Comparison of ENCODE assay signal across 18 cellular contexts in the genomic region with DNA sequence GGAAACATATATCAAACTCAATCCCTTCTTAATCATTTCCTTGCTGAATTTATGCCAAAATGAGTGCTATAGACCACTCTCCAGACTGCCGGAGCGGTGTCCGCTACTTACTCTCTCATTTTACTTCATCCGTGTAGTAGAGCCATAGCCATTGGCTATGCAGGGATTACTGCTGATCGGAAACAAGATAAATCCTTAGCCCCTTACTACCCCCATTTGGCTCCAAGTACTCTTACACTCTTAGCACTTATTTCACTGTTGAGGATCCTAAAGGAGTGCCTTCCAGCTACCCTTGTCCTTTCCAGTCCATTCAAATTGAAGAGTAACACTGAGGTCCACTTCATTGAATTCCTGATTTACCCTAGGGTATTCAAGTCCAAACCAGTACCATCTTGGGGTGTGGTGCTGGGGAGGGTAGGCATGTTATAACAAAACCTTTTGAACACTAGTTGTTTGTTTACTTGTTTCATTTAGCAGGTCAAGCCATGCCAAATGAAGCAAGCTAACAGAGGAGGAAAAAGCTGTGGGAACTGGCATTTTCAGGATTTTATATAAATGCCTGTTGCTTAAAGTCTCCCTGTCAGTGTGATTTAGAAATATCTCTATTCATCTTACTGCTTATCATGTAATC.
"Had no signal": no experiment of that assay in that cellular context is flagged by ENCODE, and none has a peak within 500 bp of the region (broad histone marks: within the 10 kb centered on the region; RNA-seq: fewer than 3 reads in every experiment).

No MANE protein-coding gene starts in this region.

- H3K27me3 Mint-ChIP-seq: naive thymus-derived CD4-positive, alpha-beta T cell; stimulated activated naive B cell treated with anti-CD40 and anti-IgM and Interleukin-4, amounts not matched to agents 10 μg/mL and 1 μg/mL and 100 μg/mL, for 72 hours had no signal

- H3K36me3 ChIP-seq: colonic mucosa, gastrocnemius medialis, heart right ventricle, neutrophil had no signal

- H3K9me3 Mint-ChIP-seq: activated T-helper 1 cell treated with anti-CD3 and anti-CD28 coated beads, Interleukin-12 subunit alpha, Interleukin-12 subunit beta, Interleukin-2, Interleukin-4 antibody, amounts not matched to agents 30 ng/mL and 10 ng/mL and 1 ng/mL, durations not matched to agents 14 hours and 24 hours and 36 hours; stimulated activated naive B cell treated with anti-CD40 and anti-IgM and Interleukin-4, amounts not matched to agents 10 μg/mL and 1 μg/mL and 100 μg/mL, for 72 hours had no signal

- DNase-seq: activated CD4-positive, alpha-beta T cell treated with anti-CD3 and anti-CD28 coated beads, Interleukin-2, amount 50 U/mL, for 1 hour; activated CD8-positive, alpha-beta memory T cell treated with anti-CD3 and anti-CD28 coated beads for 24 hours; activated naive CD4-positive, alpha-beta T cell treated with Interleukin-2 at 50 U/mL for 16 hours; caudate nucleus; colonic mucosa; effector CD4-positive, alpha-beta T cell; gastrocnemius medialis; heart right ventricle; left colon; naive thymus-derived CD4-positive, alpha-beta T cell; posterior cingulate gyrus; stimulated activated CD4-positive, alpha-beta T cell treated with anti-CD3 and anti-CD28 coated beads, Interleukin-4, amount 100 ng/mL, for 1 hour; stimulated activated naive B cell treated with anti-CD40 and anti-IgM and Interleukin-4, amounts not matched to agents 10 μg/mL and 1 μg/mL and 100 μg/mL, for 72 hours; trophoblast cell had no signal

- H3K27me3 ChIP-seq: colonic mucosa, gastrocnemius medialis, heart right ventricle, neutrophil had no signal

- H3K4me1 ChIP-seq: colonic mucosa, gastrocnemius medialis, heart right ventricle had no signal

- H3K36me3 Mint-ChIP-seq: naive thymus-derived CD4-positive, alpha-beta T cell; stimulated activated naive B cell treated with anti-CD40 and anti-IgM and Interleukin-4, amounts not matched to agents 10 μg/mL and 1 μg/mL and 100 μg/mL, for 72 hours had no signal

- H3K9me3 ChIP-seq: colonic mucosa, gastrocnemius medialis, heart right ventricle, neutrophil had no signal

- H3K27ac Mint-ChIP-seq: activated T-helper 1 cell treated with anti-CD3 and anti-CD28 coated beads, Interleukin-12 subunit alpha, Interleukin-12 subunit beta, Interleukin-2, Interleukin-4 antibody, amounts not matched to agents 30 ng/mL and 10 ng/mL and 1 ng/mL, durations not matched to agents 14 hours and 24 hours and 36 hours; naive thymus-derived CD4-positive, alpha-beta T cell; stimulated activated naive B cell treated with anti-CD40 and anti-IgM and Interleukin-4, amounts not matched to agents 10 μg/mL and 1 μg/mL and 100 μg/mL, for 72 hours had no signal

- H3K4me3 Mint-ChIP-seq: activated T-helper 1 cell treated with anti-CD3 and anti-CD28 coated beads, Interleukin-12 subunit alpha, Interleukin-12 subunit beta, Interleukin-2, Interleukin-4 antibody, amounts not matched to agents 30 ng/mL and 10 ng/mL and 1 ng/mL, durations not matched to agents 14 hours and 24 hours and 36 hours; naive thymus-derived CD4-positive, alpha-beta T cell; stimulated activated naive B cell treated with anti-CD40 and anti-IgM and Interleukin-4, amounts not matched to agents 10 μg/mL and 1 μg/mL and 100 μg/mL, for 72 hours had no signal

- H3K4me1 Mint-ChIP-seq: naive thymus-derived CD4-positive, alpha-beta T cell had no signal

- FAIRE-seq: islet of Langerhans had no signal

- H3K27ac ChIP-seq: colonic mucosa, gastrocnemius medialis, heart right ventricle, neutrophil had no signal

- H3K4me3 ChIP-seq: colonic mucosa, gastrocnemius medialis, heart right ventricle, lung had no signal

- ATAC-seq: gastrocnemius medialis; heart right ventricle; left colon; naive thymus-derived CD4-positive, alpha-beta T cell; stimulated activated naive B cell treated with anti-CD40 and anti-IgM and Interleukin-4, amounts not matched to agents 10 μg/mL and 1 μg/mL and 100 μg/mL, for 72 hours had no signal
